1 cellular context compared by ENCODE assay signal in genomic region chr9:78292716-78293497, GRCh38.
TF ChIP-seq lines count a peak whose summit lies in the region.

No MANE protein-coding gene starts in this region.

TF ChIP-seq in HepG2, 621 proteins besides CTCF, POLR2A, EP300 and RAD21 (continued from another document and continues in another):
- TF ChIP-seq RERE (CRISPR knock-in tag; IDR thresholded peaks at IDR 0.05; ENCODE audit: low read depth) (no peak), ZBTB7A (CRISPR knock-in tag; IDR thresholded peaks at IDR 0.05) (peak; percentile 41; the same call in 1 of the 2 replicates), ARNTL (CRISPR knock-in tag; IDR thresholded peaks at IDR 0.05) (no peak), SOX5 (CRISPR knock-in tag; IDR thresholded peaks at IDR 0.05; ENCODE audit: borderline replicate concordance) (no peak), GLI4 (CRISPR knock-in tag; IDR thresholded peaks at IDR 0.05; ENCODE audit: borderline replicate concordance) (no peak), ZNF207 (IDR thresholded peaks at IDR 0.05; ENCODE audit: borderline replicate concordance) (no peak), ATM (IDR thresholded peaks at IDR 0.05; ENCODE audit: borderline replicate concordance) (no peak), U2AF1 (optimal IDR thresholded peaks at IDR 0.05; ENCODE audit: low read depth, low read length) (no peak), ZNF510 (CRISPR knock-in tag; IDR thresholded peaks at IDR 0.05; ENCODE audit: low read depth) (no peak), ZGPAT (CRISPR knock-in tag; IDR thresholded peaks at IDR 0.05) (peak; percentile 18; the same call in 1 of the 2 replicates), UBTF (CRISPR knock-in tag; IDR thresholded peaks at IDR 0.05) (no peak), ZBTB42 (CRISPR knock-in tag; IDR thresholded peaks at IDR 0.05) (no peak), AGO1 (IDR thresholded peaks at IDR 0.05; ENCODE audit: low read depth, low read length, poor library complexity, severe bottlenecking) (no peak), FOXP4 (CRISPR knock-in tag; IDR thresholded peaks at IDR 0.05) (peak; percentile 18; the same call in 1 of the 2 replicates), CCAR2 (optimal IDR thresholded peaks at IDR 0.05; ENCODE audit: low read depth, low read length) (no peak), ZNF589 (CRISPR knock-in tag; conservative IDR thresholded peaks at IDR 0.05) (no peak), FOXO1 (CRISPR knock-in tag; IDR thresholded peaks at IDR 0.05) (no peak), PLRG1 (conservative IDR thresholded peaks at IDR 0.05) (no peak), SNAPC5 (CRISPR knock-in tag; IDR thresholded peaks at IDR 0.05; ENCODE audit: borderline replicate concordance) (no peak), ELF4 (CRISPR knock-in tag; IDR thresholded peaks at IDR 0.05; ENCODE audit: borderline replicate concordance) (no peak), KDM1A (CRISPR knock-in tag; IDR thresholded peaks at IDR 0.05) (no peak), ZNF746 (CRISPR knock-in tag; IDR thresholded peaks at IDR 0.05) (no peak), ZNF549 (CRISPR knock-in tag; IDR thresholded peaks at IDR 0.05) (no peak), REST (IDR thresholded peaks at IDR 0.05; ENCODE audit: borderline replicate concordance in 1 of 2, low read depth in 1 of 2, low read length in 2 of 2) (no peak), TRIM22 (IDR thresholded peaks at IDR 0.05) (no peak), THAP8 (CRISPR knock-in tag; IDR thresholded peaks at IDR 0.05; ENCODE audit: borderline replicate concordance) (no peak), KDM5A (IDR thresholded peaks at IDR 0.05; ENCODE audit: borderline replicate concordance, low read length) (no peak), ZNF264 (CRISPR knock-in tag; IDR thresholded peaks at IDR 0.05) (no peak), ZNF296 (CRISPR knock-in tag; conservative IDR thresholded peaks at IDR 0.05) (no peak), ARID3A (IDR thresholded peaks at IDR 0.05; ENCODE audit: low read depth, low read length) (0 out of 2 replicates have a peak, but pooled peaks have one; percentile 12), HNF4A (CRISPR knock-in tag; IDR thresholded peaks at IDR 0.05) (peak; percentile 26; the same call in 1 of the 2 replicates), FOSL1 (CRISPR knock-in tag; IDR thresholded peaks at IDR 0.05; ENCODE audit: borderline replicate concordance) (no peak), ATF5 (CRISPR knock-in tag; IDR thresholded peaks at IDR 0.05; ENCODE audit: low read depth) (no peak), ATF7 (IDR thresholded peaks at IDR 0.05) (no peak), ATF7 (CRISPR knock-in tag; IDR thresholded peaks at IDR 0.05) (no peak), KDM3A (CRISPR knock-in tag; IDR thresholded peaks at IDR 0.05; ENCODE audit: low read depth) (no peak), ARNT (IDR thresholded peaks at IDR 0.05) (no peak), POLR2AphosphoS2 (IDR thresholded peaks at IDR 0.05; ENCODE audit: low read depth, low read length) (no peak), ZNF724P (CRISPR knock-in tag; IDR thresholded peaks at IDR 0.05; ENCODE audit: borderline replicate concordance) (no peak), ZNF550 (CRISPR knock-in tag; IDR thresholded peaks at IDR 0.05; ENCODE audit: borderline replicate concordance) (no peak), ZNF333 (CRISPR knock-in tag; IDR thresholded peaks at IDR 0.05; ENCODE audit: borderline replicate concordance) (no peak)
